ENCODE assay signal across 16 cellular contexts in the genomic region with DNA sequence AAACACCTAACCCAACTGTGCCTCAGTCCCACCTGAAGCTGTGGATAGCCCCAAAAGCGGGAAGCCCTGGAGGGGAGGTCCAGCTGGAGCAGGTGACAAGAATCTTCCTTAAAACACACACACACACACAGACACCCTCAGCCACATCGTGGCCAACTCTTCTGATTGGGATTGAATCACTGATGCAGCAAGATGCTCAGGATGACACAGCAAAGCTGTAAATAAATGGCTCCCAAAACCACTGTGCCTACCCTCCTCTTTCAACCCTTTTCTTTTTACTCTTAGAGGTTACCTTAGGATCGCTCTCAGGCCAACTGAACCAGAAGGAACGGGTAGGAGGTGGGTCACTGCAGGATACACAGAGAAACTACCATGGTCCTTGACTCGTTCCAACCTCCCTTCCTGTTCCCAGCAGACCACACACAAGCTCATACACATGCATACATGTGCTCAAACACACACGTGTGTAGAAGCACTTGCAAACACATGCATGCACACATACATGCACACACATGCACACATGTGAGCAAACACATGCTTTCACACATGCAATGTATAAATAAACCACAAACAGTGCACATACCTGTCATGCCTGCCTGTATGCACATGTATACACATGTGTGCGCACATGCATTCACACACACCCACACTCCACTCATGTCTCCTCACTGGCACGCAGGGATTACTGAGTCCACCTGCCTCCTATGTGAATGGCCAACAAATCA. TPM values are rescaled to one million over a fixed set of nuclear protein-coding genes. Genes with fewer than 3 reads are reported as not detected.
DNase-seq lines count a peak whose midpoint lies in the region; ATAC-seq, FAIRE-seq and TF ChIP-seq lines count a peak whose summit lies in the region.
"Had no signal": no experiment of that assay in that cellular context is flagged by ENCODE, and none has a peak within 500 bp of the region (broad histone marks: within the 10 kb centered on the region; RNA-seq: fewer than 3 reads in every experiment).

No MANE protein-coding gene starts in this region.

- H3K27me3 ChIP-seq in GM12878 (replicated peaks in 1 of 2; ENCODE audit: control insufficient read depth in 2 of 2, insufficient read depth in 2 of 2, low read length in 1 of 2) (no peaks in the 10 kb centered on the region; a peak in 1 of 4 replicates), endodermal cell (ENCODE audit: control insufficient read depth, insufficient read depth, low read length, poor library complexity, severe bottlenecking) (no peaks in the 10 kb centered on the region), neural progenitor cell (no peaks in the 10 kb centered on the region), PC-9 (ENCODE audit: insufficient read depth, low read depth) (no peaks in the 10 kb centered on the region)

- H3K27ac ChIP-seq in GM12878 (ENCODE audit: control insufficient read depth, insufficient read depth) (no peak overlapping the region), endodermal cell (ENCODE audit: low read depth, low read length) (no peak overlapping the region), neural progenitor cell (no peak overlapping the region), PC-9 (no peak overlapping the region)
- H3K27ac ChIP-seq: A549 had no signal

- POLR2A ChIA-PET in GM12878 (lab: Charles Lee): no interaction called here
- POLR2A ChIA-PET in PC-9 (lab: Charles Lee; ENCODE audit: unreplicated experiment): no interaction called here

- TF ChIP-seq CTCF in GM12878 (IDR thresholded peaks at IDR 0.05 in 2 of 3, conservative IDR thresholded peaks at IDR 0.05 in 1 of 3; ENCODE audit: control insufficient read depth in 2 of 3, extremely low read depth in 1 of 3, insufficient read depth in 1 of 3, low read depth in 3 of 3, low read length in 3 of 3) (no peak), endodermal cell (conservative IDR thresholded peaks at IDR 0.05) (no peak), neural progenitor cell (IDR thresholded peaks at IDR 0.05) (no peak), PC-9 (conservative IDR thresholded peaks at IDR 0.05) (no peak)

- H3K9ac ChIP-seq in GM12878 (ENCODE audit: control insufficient read depth, insufficient read depth, low read length) (no peak overlapping the region), endodermal cell (ENCODE audit: extremely low read depth, low read length, poor library complexity, severe bottlenecking) (no peak overlapping the region), neural progenitor cell (no peak overlapping the region)

- intact Hi-C loops in GM12878 (cut with micrococcal nuclease; ENCODE audit: unreplicated experiment) (no loop called here), PC-9 (cut with micrococcal nuclease; ENCODE audit: unreplicated experiment) (no loop called here)

- H3K9me3 Mint-ChIP-seq in endodermal cell (peaks cover 1% of the 10 kb centered on the region), neural progenitor cell (peaks cover 5% of the 10 kb centered on the region)
- H3K9me3 Mint-ChIP-seq: CD8-positive, alpha-beta T cell had no signal

- H4K20me1 ChIP-seq in GM12878 (ENCODE audit: control insufficient read depth, insufficient read depth): no peaks in the 10 kb centered on the region
- no peaks in the 10 kb centered on the region for H4K20me1 ChIP-seq in neural progenitor cell (ENCODE audit: low read depth)
- no peaks in the 10 kb centered on the region for H4K20me1 ChIP-seq in PC-9 (ENCODE audit: insufficient read depth)

- BruUV-seq in GM12878 (replicated peaks; lab: Mats Ljungman, UMichigan) (no TSS peak), PC-9 (replicated peaks; lab: Mats Ljungman, UMichigan) (no TSS peak)

- in situ Hi-C loops in GM12878 (cut with MboI): no loop called here

- FAIRE-seq in HTR-8/SVneo (lab: Jason Lieb, UNC): peak; percentile 69
- FAIRE-seq in GM12878 (lab: Jason Lieb, UNC): no peak
- FAIRE-seq: A549, H54 had no signal

- H3F3A ChIP-seq in neural progenitor cell (ENCODE audit: low read depth) (no peaks in the 10 kb centered on the region), PC-9 (ENCODE audit: insufficient read depth, low read depth) (no peaks in the 10 kb centered on the region)

- ATAC-seq in GM12878: no peak
- ATAC-seq: A549; CD8-positive, alpha-beta T cell had no signal

- SMC1A ChIA-PET in GM12878 (lab: Charles Lee; ENCODE audit: uncharacterized antibody, unreplicated experiment): no interaction called here

- H3K79me2 ChIP-seq in GM12878 (ENCODE audit: control insufficient read depth, insufficient read depth, low read length) (no peaks in the 10 kb centered on the region), neural progenitor cell (ENCODE audit: low read depth) (no peaks in the 10 kb centered on the region), PC-9 (ENCODE audit: low read depth) (no peaks in the 10 kb centered on the region)

- H2AFZ ChIP-seq in GM12878 (ENCODE audit: control insufficient read depth, low read depth, low read length) (no peak overlapping the region), neural progenitor cell (replicated peaks) (no peak overlapping the region), PC-9 (no peak overlapping the region)

- H3K9me3 ChIP-seq in GM12878 (replicated peaks; ENCODE audit: control insufficient read depth, insufficient read depth, low read length) (no peaks in the 10 kb centered on the region), endodermal cell (ENCODE audit: control insufficient read depth, low read length) (no peaks in the 10 kb centered on the region), neural progenitor cell (ENCODE audit: low read depth) (no peaks in the 10 kb centered on the region), PC-9 (ENCODE audit: insufficient read depth, low read depth) (no peaks in the 10 kb centered on the region)
- H3K9me3 ChIP-seq: A549 had no signal

- H3K27me3 Mint-ChIP-seq in endodermal cell (ENCODE audit: insufficient read depth) (peaks cover 7% of the 10 kb centered on the region), neural progenitor cell (ENCODE audit: insufficient read depth, low read depth) (peaks cover 7% of the 10 kb centered on the region)

- H3K4me3 Mint-ChIP-seq in endodermal cell (no peak overlapping the region), neural progenitor cell (no peak overlapping the region)
- H3K4me3 Mint-ChIP-seq: CD14-positive monocyte; CD8-positive, alpha-beta T cell had no signal

- no peaks in the 10 kb centered on the region for H3K36me3 ChIP-seq in GM12878 (ENCODE audit: control insufficient read depth in 2 of 2, insufficient read depth in 2 of 2, low read length in 1 of 2)
- no peaks in the 10 kb centered on the region for H3K36me3 ChIP-seq in endodermal cell (ENCODE audit: control insufficient read depth, insufficient read depth, low read length)
- H3K36me3 ChIP-seq in neural progenitor cell: no peaks in the 10 kb centered on the region
- no peaks in the 10 kb centered on the region for H3K36me3 ChIP-seq in PC-9 (ENCODE audit: low read depth)

- H3K9me2 ChIP-seq in PC-9 (ENCODE audit: insufficient read depth): no peaks in the 10 kb centered on the region

- DNase-seq in HTR-8/SVneo (ENCODE audit: insufficient read length, low spot score) (no peak), GM12878 (ENCODE audit: low read depth, low spot score) (no peak), endodermal cell (no peak), neural progenitor cell (ENCODE audit: low spot score) (no peak), AG08396 (ENCODE audit: low spot score) (no peak), HuH-7 (ENCODE audit: low spot score) (no peak), HCEC 1CT (no peak), PC-9 (no peak)
- DNase-seq: CD8-positive, alpha-beta T cell; COR-L47; DND-41; GDM1 had no signal

- TF ChIP-seq EP300 in GM12878 (IDR thresholded peaks at IDR 0.05; ENCODE audit: borderline replicate concordance in 1 of 2, control insufficient read depth in 1 of 2, low read depth in 2 of 2, low read length in 2 of 2): no peak

- no peak for TF ChIP-seq POLR2A in GM12878 (IDR thresholded peaks at IDR 0.05; ENCODE audit: low read depth, low read length)

- CTCF ChIA-PET in GM12878 (lab: Yijun Ruan, JAX): no interaction called here
- CTCF ChIA-PET in PC-9 (lab: Charles Lee): no interaction called here

- H3K4me2 ChIP-seq in GM12878 (ENCODE audit: control insufficient read depth, insufficient read depth): no peak overlapping the region
- no peak overlapping the region for H3K4me2 ChIP-seq in neural progenitor cell
- no peak overlapping the region for H3K4me2 ChIP-seq in PC-9
- H3K4me2 ChIP-seq: A549 had no signal

- no peaks in the 10 kb centered on the region for H3K36me3 Mint-ChIP-seq in endodermal cell (ENCODE audit: low read depth)
- no peaks in the 10 kb centered on the region for H3K36me3 Mint-ChIP-seq in neural progenitor cell
- H3K36me3 Mint-ChIP-seq: CD14-positive monocyte; CD8-positive, alpha-beta T cell had no signal

- H3K4me3 ChIP-seq in GM12878: no peak overlapping the region
- no peak overlapping the region for H3K4me3 ChIP-seq in endodermal cell (ENCODE audit: low read length)
- no peak overlapping the region for H3K4me3 ChIP-seq in neural progenitor cell
- H3K4me3 ChIP-seq in PC-9: no peak overlapping the region
- H3K4me3 ChIP-seq: A549 had no signal

- H3K27ac Mint-ChIP-seq in endodermal cell: peak overlapping the region; percentile 66
- peak overlapping the region; percentile 88 for H3K27ac Mint-ChIP-seq in neural progenitor cell
- H3K27ac Mint-ChIP-seq: CD14-positive monocyte; CD8-positive, alpha-beta T cell had no signal

- H3K4me1 Mint-ChIP-seq in endodermal cell: peaks cover 3% of the 10 kb centered on the region
- peaks cover 11% of the 10 kb centered on the region for H3K4me1 Mint-ChIP-seq in neural progenitor cell
- H3K4me1 Mint-ChIP-seq: CD14-positive monocyte had no signal

- RAD21 ChIA-PET in GM12878 (lab: Charles Lee; ENCODE audit: unreplicated experiment): interaction anchor here (0.5 kb wide), 1 partner anchor 25 kb away, joined by 3 read pairs; no protein-coding TSS in a partner anchor

- WGBS in GM12878 (ENCODE audit: insufficient coverage, insufficient replicate concordance, low lambda C conversion rate, missing lambda C conversion rate): 11% methylated on average over 8 of the region's 8 CpGs
- WGBS in endodermal cell (ENCODE audit: insufficient coverage in 1 of 2, insufficient read length in 1 of 2), 2 experiments: 87 to 100% methylated on average over 1 to 8 of the region's 8 CpGs

- no peak for TF ChIP-seq RAD21 in GM12878 (IDR thresholded peaks at IDR 0.05; ENCODE audit: insufficient read depth, low read depth, low read length)

- H3K4me1 ChIP-seq in GM12878 (ENCODE audit: control insufficient read depth, insufficient read depth, low read length) (no peaks in the 10 kb centered on the region), endodermal cell (ENCODE audit: control insufficient read depth, insufficient read depth, low read length) (no peaks in the 10 kb centered on the region), neural progenitor cell (no peaks in the 10 kb centered on the region), PC-9 (replicated peaks; ENCODE audit: insufficient read depth) (no peaks in the 10 kb centered on the region)
- H3K4me1 ChIP-seq: A549 had no signal

RNA-seq across cellular contexts. Expression of a gene that starts 14.4 kb away (rescaled TPM):
- total RNA-seq in GM12878 (2013; cell fraction: nucleolus; rRNA removed): not detected in 2 replicates
- not detected in 2 replicates for total RNA-seq in GM12878 (2014; rRNA removed)
- not detected in 2 replicates for total RNA-seq in GM12878 (2014; rRNA removed; fragmentation: Illumina TruSeq; extraction: Trizol)
- total RNA-seq in GM12878 (2021): not detected in 2 replicates
- not detected for polyA plus RNA-seq in GM12878 (2011; ENCODE audit: low read depth)
- not detected in 2 replicates for polyA plus RNA-seq in GM12878 (2011; rRNA removed)
- not detected in 2 replicates for polyA plus RNA-seq in GM12878 (2011; cell fraction: cytosol; rRNA removed)
- not detected in 2 replicates for polyA plus RNA-seq in GM12878 (2011; cell fraction: nucleus; rRNA removed)
- not detected in 2 replicates for polyA plus RNA-seq in GM12878 (2012)
- not detected in 2 replicates for polyA plus RNA-seq in GM12878 (2014; fragmentation: Illumina TruSeq; extraction: Trizol)
- polyA plus RNA-seq in GM12878 (2014; fragmentation: Nextera tagmentation; extraction: Ambion mirVana): not detected
- not detected in 2 replicates for polyA plus RNA-seq in GM12878 (2014; rRNA removed)
- not detected for polyA plus RNA-seq in GM12878 (2016; fragmentation: Nextera tagmentation; extraction: Ambion mirVana)
- polyA minus RNA-seq in GM12878 (2011; rRNA and poly(A)+ RNA removed): not detected in 2 replicates
- polyA minus RNA-seq in GM12878 (2011; cell fraction: cytosol; rRNA and poly(A)+ RNA removed): not detected in 2 replicates
- polyA minus RNA-seq in GM12878 (2011; cell fraction: nucleus; rRNA and poly(A)+ RNA removed): not detected in 2 replicates
- 1 to 10 TPM; 1.1 TPM for total RNA-seq in endodermal cell
- polyA plus RNA-seq in endodermal cell (2013, experiment 1 of 2): 0.93 TPM
- 0.33 TPM for polyA plus RNA-seq in endodermal cell (2013, experiment 2 of 2)
- 0.15 and 0.19 TPM in 2 replicates for total RNA-seq in neural progenitor cell (ENCODE audit: low replicate concordance)
- not detected in 2 replicates for total RNA-seq in PC-9 (2021)
- total RNA-seq: CD8-positive, alpha-beta T cell had no signal
- polyA plus RNA-seq: A549, BJ, CD14-positive monocyte had no signal

RNA-seq across cellular contexts. Expression of a gene that starts 47.7 kb away (rescaled TPM):
- total RNA-seq in GM12878 (2013; cell fraction: nucleolus; rRNA removed): not detected in 2 replicates
- total RNA-seq in GM12878 (2014; rRNA removed) (not detected in 2 replicates), GM12878 (2014; rRNA removed; fragmentation: Illumina TruSeq; extraction: Trizol) (not detected in 2 replicates), GM12878 (2021) (0.69 and 0.85 TPM in 2 replicates), endodermal cell (not detected), neural progenitor cell (ENCODE audit: low replicate concordance) (0.15 and 0.80 TPM in 2 replicates), PC-9 (2021) (not detected in 2 replicates)
- not detected for polyA plus RNA-seq in GM12878 (2011; ENCODE audit: low read depth)
- polyA plus RNA-seq in GM12878 (2011; rRNA removed) (not detected in 2 replicates), GM12878 (2014; fragmentation: Illumina TruSeq; extraction: Trizol) (not detected in 2 replicates), GM12878 (2014; fragmentation: Nextera tagmentation; extraction: Ambion mirVana) (not detected), GM12878 (2014; rRNA removed) (not detected in 2 replicates), GM12878 (2016; fragmentation: Nextera tagmentation; extraction: Ambion mirVana) (not detected)
- 0.03 and 0.05 TPM in 2 replicates for polyA plus RNA-seq in GM12878 (2011; cell fraction: cytosol; rRNA removed)
- polyA plus RNA-seq in GM12878 (2011; cell fraction: nucleus; rRNA removed): not detected in 2 replicates
- not detected in 2 replicates for polyA plus RNA-seq in GM12878 (2012)
- not detected in 2 replicates for polyA minus RNA-seq in GM12878 (2011; rRNA and poly(A)+ RNA removed)
- polyA minus RNA-seq in GM12878 (2011; cell fraction: cytosol; rRNA and poly(A)+ RNA removed): not detected in 2 replicates
- polyA minus RNA-seq in GM12878 (2011; cell fraction: nucleus; rRNA and poly(A)+ RNA removed): not detected in 2 replicates
- 0.82 TPM for polyA plus RNA-seq in endodermal cell (2013, experiment 1 of 2)
- 0.21 TPM for polyA plus RNA-seq in endodermal cell (2013, experiment 2 of 2)
- total RNA-seq: CD8-positive, alpha-beta T cell had no signal
- polyA plus RNA-seq: CD14-positive monocyte had no signal
